In genomic region chr6:18245642-18246041, GRCh38 we compare ENCODE assay signal across 1 cellular context.
TF ChIP-seq lines count a peak whose summit lies in the region.

No MANE protein-coding gene starts in this region.

TF ChIP-seq in K562, 482 proteins besides CTCF, POLR2A, EP300 and RAD21 (continued from another document):
- no peak for TF ChIP-seq ARID4B (CRISPR knock-in tag; IDR thresholded peaks at IDR 0.05)
- no peak for TF ChIP-seq ZSCAN32 (CRISPR knock-in tag; IDR thresholded peaks at IDR 0.05)
- TF ChIP-seq PRDM10 (IDR thresholded peaks at IDR 0.05; ENCODE audit: partially characterized antibody) = peak; percentile 34
- peak; percentile 72; the same call in 1 of the 2 replicates for TF ChIP-seq ZBTB33 (CRISPR knock-in tag; IDR thresholded peaks at IDR 0.05)
- TF ChIP-seq CHAMP1 (IDR thresholded peaks at IDR 0.05) = peak; percentile 80
- TF ChIP-seq CC2D1A (IDR thresholded peaks at IDR 0.05) = 0 out of 2 replicates have a peak, but pooled peaks have one; percentile 50
